8 cellular contexts compared by ENCODE assay signal in the genomic region with DNA sequence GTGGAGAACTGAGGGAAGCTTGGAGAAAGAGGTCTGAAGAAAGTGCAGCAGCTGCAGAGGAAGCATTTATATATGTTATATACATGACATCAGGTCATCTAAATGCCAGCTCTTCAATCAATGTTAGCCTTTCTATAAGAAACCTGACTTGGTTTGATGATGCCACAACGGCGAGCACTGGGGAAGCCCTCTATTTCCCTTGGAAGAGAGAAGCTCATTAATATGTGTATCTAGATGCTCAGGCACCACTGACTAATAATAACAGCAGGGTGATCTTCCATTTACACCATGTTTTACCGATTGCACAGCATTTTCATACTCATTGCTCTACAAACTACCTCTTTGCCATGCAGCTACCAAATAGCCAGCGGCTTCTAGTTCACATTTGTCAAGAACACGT. TPM values are rescaled to one million over a fixed set of nuclear protein-coding genes. Genes with fewer than 3 reads are reported as not detected.
A peak's percentile ranks its signal among the peaks of the same experiment; 100 is the strongest.
DNase-seq lines count a peak whose midpoint lies in the region; ATAC-seq and TF ChIP-seq lines count a peak whose summit lies in the region.

No MANE protein-coding gene starts in this region.

- H3K27ac ChIP-seq in SJCRH30 (peak overlapping the region; percentile 84), esophagus squamous epithelium (peak overlapping the region; percentile 86 to 92 (median 90)), sigmoid colon (peak overlapping the region; percentile 75 to 78 (median 76))

- peaks cover 16% of the 10 kb centered on the region for H3K36me3 ChIP-seq in SJCRH30
- H3K36me3 ChIP-seq in esophagus squamous epithelium: peaks cover 0 to 18% (median 0%) of the 10 kb centered on the region in 3 donors
- H3K36me3 ChIP-seq in sigmoid colon: no peaks in the 10 kb centered on the region

- H3K9me3 ChIP-seq in SJCRH30 (replicated peaks): no peaks in the 10 kb centered on the region
- no peaks in the 10 kb centered on the region for H3K9me3 ChIP-seq in esophagus squamous epithelium
- H3K9me3 ChIP-seq in sigmoid colon: no peaks in the 10 kb centered on the region

- no peak for TF ChIP-seq CTCF in esophagus squamous epithelium (IDR thresholded peaks at IDR 0.05)
- no peak for TF ChIP-seq CTCF in sigmoid colon (IDR thresholded peaks at IDR 0.05)

- WGBS in esophagus squamous epithelium, 2 donors: 3 to 13% methylated on average over 5 of the region's 5 CpGs
- WGBS in sigmoid colon, 2 donors: 9 to 19% methylated on average over 5 of the region's 5 CpGs

- H3K4me3 ChIP-seq in SJCRH30 (peak overlapping the region; percentile 70), esophagus squamous epithelium (peak overlapping the region; percentile 81 to 87 (median 84)), sigmoid colon (peak overlapping the region; percentile 51 to 73 (median 64))

- intact Hi-C loops in esophagus squamous epithelium (cut with DNase I) (no loop called here), sigmoid colon (cut with DNase I) (no loop called here)

- peak; percentile 9 for ATAC-seq in GM18498 (IDR thresholded peaks at IDR 0.05; ENCODE audit: unreplicated experiment)

- no peak for TF ChIP-seq POLR2A in esophagus squamous epithelium (IDR thresholded peaks at IDR 0.05)
- TF ChIP-seq POLR2A in sigmoid colon (IDR thresholded peaks at IDR 0.05): no peak

- peak in 1 of 2 experiments; percentile 20 for DNase-seq in SJCRH30
- no peak for DNase-seq in esophagus squamous epithelium (lab: John Stamatoyannopoulos, UW)
- DNase-seq in sigmoid colon: no peak
- no peak for DNase-seq in SHP77 treated with DMSO at 0.1 percent for 48 hours (lab: John Stamatoyannopoulos, UW)
- DNase-seq in dermis blood vessel endothelial cell: no peak
- no peak for DNase-seq in NK-92 treated with Interleukin-12 subunit alpha and Interleukin-12 subunit beta, amount 100 ng/mL, for 24 hours (lab: John Stamatoyannopoulos, UW)
- DNase-seq in midbrain (lab: John Stamatoyannopoulos, UW): no peak

- peaks cover 5% of the 10 kb centered on the region for H3K4me1 ChIP-seq in SJCRH30
- peaks cover 14 to 34% (median 15%) of the 10 kb centered on the region in 3 donors for H3K4me1 ChIP-seq in esophagus squamous epithelium
- H3K4me1 ChIP-seq in sigmoid colon: peaks cover 0 to 23% (median 10%) of the 10 kb centered on the region in 4 donors

- no peak for TF ChIP-seq EP300 in sigmoid colon (IDR thresholded peaks at IDR 0.05)

- H3K27me3 ChIP-seq in SJCRH30: no peaks in the 10 kb centered on the region
- no peaks in the 10 kb centered on the region for H3K27me3 ChIP-seq in esophagus squamous epithelium
- H3K27me3 ChIP-seq in sigmoid colon: no peaks in the 10 kb centered on the region

RNA-seq across cellular contexts. Expression of a gene that starts 0.8 kb away (rescaled TPM):
- total RNA-seq in SJCRH30 (2014; rRNA removed; shearing (Covaris generic)): 31.9 and 43.1 TPM in 2 replicates
- total RNA-seq in esophagus squamous epithelium (10 to 100 TPM; 11.0 to 28.0 (median 15.4) TPM), sigmoid colon (10 to 100 TPM in 3 of 4 donors, 1 to 10 TPM in 1; 4.2 to 23.5 (median 19.2) TPM), dermis blood vessel endothelial cell (6.6 and 9.4 TPM in 2 replicates)
- polyA plus RNA-seq in sigmoid colon: 10 to 100 TPM; 18.6 to 36.3 (median 23.3) TPM

RNA-seq across cellular contexts. Expression of a gene that starts 6.4 kb away (rescaled TPM):
- total RNA-seq in SJCRH30 (2014; rRNA removed; shearing (Covaris generic)): not detected in 2 replicates
- total RNA-seq in esophagus squamous epithelium (1 to 10 TPM in 3 of 4 donors, under 1 TPM in 1; 0.64 to 5.0 (median 2.2) TPM), sigmoid colon (1 to 10 TPM; 3.6 to 4.6 (median 4.0) TPM), dermis blood vessel endothelial cell (0.34 and 0.84 TPM in 2 replicates)
- polyA plus RNA-seq in sigmoid colon: 1 to 10 TPM; 1.2 to 4.6 (median 4.6) TPM

RNA-seq across cellular contexts. Expression of a gene that starts 11.7 kb away (rescaled TPM):
- 6.9 and 9.3 TPM in 2 replicates for total RNA-seq in SJCRH30 (2014; rRNA removed; shearing (Covaris generic))
- total RNA-seq in esophagus squamous epithelium (10 to 100 TPM in 3 of 4 donors, 1 to 10 TPM in 1; 8.4 to 39.7 (median 11.0) TPM), sigmoid colon (10 to 100 TPM; 30.0 to 42.9 (median 34.7) TPM), dermis blood vessel endothelial cell (17.7 and 18.7 TPM in 2 replicates)
- polyA plus RNA-seq in sigmoid colon: 10 to 100 TPM in 1 of 3 donors, 1 to 10 TPM in 2; 3.6 to 12.5 (median 5.1) TPM
